Comparison of ENCODE assay signal across 16 cellular contexts in genomic region chr6:27148404-27148795, GRCh38.
DNase-seq lines count a peak whose midpoint lies in the region; ATAC-seq and TF ChIP-seq lines count a peak whose summit lies in the region.
"Had no signal": no experiment of that assay in that cellular context is flagged by ENCODE, and none has a peak within 500 bp of the region (broad histone marks: within the 10 kb centered on the region; RNA-seq: fewer than 3 reads in every experiment).

No MANE protein-coding gene starts in this region.

- H3K4me1 Mint-ChIP-seq in activated naive CD8-positive, alpha-beta T cell (ENCODE audit: low read depth) = peaks cover 13% of the 10 kb centered on the region
- H3K4me1 Mint-ChIP-seq in activated naive CD8-positive, alpha-beta T cell treated with anti-CD3 and anti-CD28 coated beads for 36 hours = peaks cover 11% of the 10 kb centered on the region
- peaks cover 6% of the 10 kb centered on the region for H3K4me1 Mint-ChIP-seq in activated T-helper 17 cell treated with anti-CD3 and anti-CD28 coated beads, Interleukin-2, amount 50 U/mL, for 72 hours
- H3K4me1 Mint-ChIP-seq in neural progenitor cell = peaks cover 18% of the 10 kb centered on the region

- H3K27ac ChIP-seq in neural progenitor cell = peak overlapping the region; percentile 75

- peak overlapping the region; percentile 42 for H3K4me3 Mint-ChIP-seq in activated naive CD8-positive, alpha-beta T cell
- H3K4me3 Mint-ChIP-seq in activated naive CD8-positive, alpha-beta T cell treated with anti-CD3 and anti-CD28 coated beads for 36 hours = no peak overlapping the region
- no peak overlapping the region for H3K4me3 Mint-ChIP-seq in activated T-helper 17 cell treated with anti-CD3 and anti-CD28 coated beads, Interleukin-2, amount 50 U/mL, for 72 hours
- no peak overlapping the region for H3K4me3 Mint-ChIP-seq in neural progenitor cell

- H3K4me2 ChIP-seq in neural progenitor cell = peak overlapping the region; percentile 93

- no peaks in the 10 kb centered on the region for H4K20me1 ChIP-seq in neural progenitor cell (ENCODE audit: low read depth)

- no peaks in the 10 kb centered on the region for H3K27me3 ChIP-seq in neural progenitor cell
- H3K27me3 ChIP-seq: adrenal gland, hepatocyte, right atrium auricular region, tibial nerve had no signal

- peaks cover 32% of the 10 kb centered on the region for H3K79me2 ChIP-seq in neural progenitor cell (ENCODE audit: low read depth)

- intact Hi-C loops in posterior cingulate gyrus (cut with DNase I) = no loop called here
- intact Hi-C loops in mucosa of descending colon (cut with DNase I, micrococcal nuclease) = no loop called here

- no peaks in the 10 kb centered on the region for H3K27me3 Mint-ChIP-seq in activated naive CD8-positive, alpha-beta T cell
- H3K27me3 Mint-ChIP-seq in activated naive CD8-positive, alpha-beta T cell treated with anti-CD3 and anti-CD28 coated beads for 36 hours = no peaks in the 10 kb centered on the region
- no peaks in the 10 kb centered on the region for H3K27me3 Mint-ChIP-seq in activated T-helper 17 cell treated with anti-CD3 and anti-CD28 coated beads, Interleukin-2, amount 50 U/mL, for 72 hours
- H3K27me3 Mint-ChIP-seq in neural progenitor cell (ENCODE audit: insufficient read depth, low read depth) = no peaks in the 10 kb centered on the region

- H3K9ac ChIP-seq in neural progenitor cell = no peak overlapping the region

- H3K27ac Mint-ChIP-seq in activated naive CD8-positive, alpha-beta T cell = no peak overlapping the region
- no peak overlapping the region for H3K27ac Mint-ChIP-seq in activated naive CD8-positive, alpha-beta T cell treated with anti-CD3 and anti-CD28 coated beads for 36 hours
- peak overlapping the region; percentile 41 for H3K27ac Mint-ChIP-seq in activated T-helper 17 cell treated with anti-CD3 and anti-CD28 coated beads, Interleukin-2, amount 50 U/mL, for 72 hours
- peak overlapping the region; percentile 12 for H3K27ac Mint-ChIP-seq in neural progenitor cell

- ATAC-seq in activated T-helper 17 cell treated with anti-CD3 and anti-CD28 coated beads, Interleukin-2, amount 50 U/mL, for 72 hours (replicated peaks) = no peak
- ATAC-seq in GM21737 (IDR thresholded peaks at IDR 0.05; ENCODE audit: unreplicated experiment) = no peak
- ATAC-seq in mucosa of descending colon = no peak
- ATAC-seq: GM12878 had no signal

- H3K4me1 ChIP-seq in neural progenitor cell (peaks cover 22% of the 10 kb centered on the region), mucosa of descending colon (ENCODE audit: low read depth) (peaks cover 5% of the 10 kb centered on the region)

- DNase-seq in activated naive CD8-positive, alpha-beta T cell treated with anti-CD3 and anti-CD28 coated beads for 36 hours = no peak
- DNase-seq in NCI-H226 (peak; percentile 14), neural progenitor cell (ENCODE audit: low spot score) (no peak), posterior cingulate gyrus (no peak), mucosa of descending colon (no peak)
- DNase-seq: NCI-H1417 treated with DMSO at 0.1 percent for 48 hours, NCI-H526 treated with DMSO at 0.1 percent for 48 hours, Right ventricle myocardium superior had no signal

- H3K9me3 Mint-ChIP-seq in activated naive CD8-positive, alpha-beta T cell (ENCODE audit: low read depth) = no peaks in the 10 kb centered on the region
- no peaks in the 10 kb centered on the region for H3K9me3 Mint-ChIP-seq in activated naive CD8-positive, alpha-beta T cell treated with anti-CD3 and anti-CD28 coated beads for 36 hours
- no peaks in the 10 kb centered on the region for H3K9me3 Mint-ChIP-seq in activated T-helper 17 cell treated with anti-CD3 and anti-CD28 coated beads, Interleukin-2, amount 50 U/mL, for 72 hours
- H3K9me3 Mint-ChIP-seq in neural progenitor cell = no peaks in the 10 kb centered on the region

- peaks cover under 1% of the 10 kb centered on the region for H3K36me3 Mint-ChIP-seq in activated naive CD8-positive, alpha-beta T cell
- peaks cover 4% of the 10 kb centered on the region for H3K36me3 Mint-ChIP-seq in activated naive CD8-positive, alpha-beta T cell treated with anti-CD3 and anti-CD28 coated beads for 36 hours
- H3K36me3 Mint-ChIP-seq in activated T-helper 17 cell treated with anti-CD3 and anti-CD28 coated beads, Interleukin-2, amount 50 U/mL, for 72 hours (ENCODE audit: low read depth) = peaks cover 3% of the 10 kb centered on the region
- peaks cover under 1% of the 10 kb centered on the region for H3K36me3 Mint-ChIP-seq in neural progenitor cell

- H2AFZ ChIP-seq in neural progenitor cell (replicated peaks) = no peak overlapping the region
- H2AFZ ChIP-seq: hepatocyte had no signal

- no peaks in the 10 kb centered on the region for H3K36me3 ChIP-seq in neural progenitor cell
- no peaks in the 10 kb centered on the region for H3K36me3 ChIP-seq in mucosa of descending colon (ENCODE audit: low read depth)
- H3K36me3 ChIP-seq: adrenal gland, right atrium auricular region, tibial nerve had no signal

- H3F3A ChIP-seq in neural progenitor cell (ENCODE audit: low read depth) = peaks cover 49% of the 10 kb centered on the region

- no peak for TF ChIP-seq CTCF in neural progenitor cell (IDR thresholded peaks at IDR 0.05)
- no peak for TF ChIP-seq CTCF in mucosa of descending colon (IDR thresholded peaks at IDR 0.05)

- H3K4me3 ChIP-seq in neural progenitor cell (peak overlapping the region; percentile 68), mucosa of descending colon (no peak overlapping the region)

- H3K9me3 ChIP-seq in neural progenitor cell (ENCODE audit: low read depth) (no peaks in the 10 kb centered on the region), mucosa of descending colon (no peaks in the 10 kb centered on the region)
- H3K9me3 ChIP-seq: adrenal gland, right atrium auricular region, tibial nerve had no signal

Comparison
In these comparisons a context has a peak if more than half of its experiments do, and no peak if none do; other contexts are left out.
1. H3K27ac Mint-ChIP-seq: peak in activated T-helper 17 cell treated with anti-CD3 and anti-CD28 coated beads, Interleukin-2, amount 50 U/mL, for 72 hours (single experiment) and neural progenitor cell (single experiment); none in activated naive CD8-positive, alpha-beta T cell (single experiment) and activated naive CD8-positive, alpha-beta T cell treated with anti-CD3 and anti-CD28 coated beads for 36 hours (single experiment).